In the genomic region with DNA sequence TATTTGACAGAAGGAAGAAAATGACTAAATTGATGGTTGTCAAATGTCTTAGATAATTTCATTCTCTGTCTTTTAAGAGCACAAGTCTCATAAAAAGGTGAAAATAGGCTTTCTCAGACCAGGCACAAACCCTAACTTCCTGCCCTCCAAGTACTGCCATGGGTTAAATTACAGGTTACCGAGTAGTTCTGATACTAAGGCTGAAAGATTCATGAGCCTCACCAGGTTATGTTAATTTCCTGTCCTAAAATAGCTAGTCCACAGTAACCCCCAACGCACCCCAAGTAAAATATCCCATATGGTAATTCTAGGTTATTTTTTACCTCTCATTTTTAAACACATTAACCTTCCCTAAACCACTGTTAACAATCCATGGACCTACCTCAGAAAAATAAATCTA, we compare ENCODE assay signal across 10 cellular contexts. TPM values are rescaled to one million over a fixed set of nuclear protein-coding genes. Genes with fewer than 3 reads are reported as not detected.
DNase-seq lines count a peak whose midpoint lies in the region; ATAC-seq, FAIRE-seq and TF ChIP-seq lines count a peak whose summit lies in the region.
"Had no signal": no experiment of that assay in that cellular context is flagged by ENCODE, and none has a peak within 500 bp of the region (broad histone marks: within the 10 kb centered on the region; RNA-seq: fewer than 3 reads in every experiment).

No MANE protein-coding gene starts in this region.

- peak overlapping the region; percentile 22 for H3K4me2 ChIP-seq in keratinocyte (ENCODE audit: control insufficient read depth, extremely low read depth, insufficient read depth, low read depth, low read length)

- H3K4me3 ChIP-seq in keratinocyte (ENCODE audit: control insufficient read depth in 2 of 3, extremely low read depth in 1 of 3, insufficient read depth in 2 of 3, low read depth in 1 of 3, low read length in 3 of 3): no peak overlapping the region

- H3K4me3 Mint-ChIP-seq in HFFc6: no peak overlapping the region

- H3K9me1 ChIP-seq in keratinocyte (ENCODE audit: control insufficient read depth, extremely low read depth, insufficient read depth, low read length): no peaks in the 10 kb centered on the region

- peaks cover 100% of the 10 kb centered on the region for H3K79me2 ChIP-seq in keratinocyte (ENCODE audit: control insufficient read depth, insufficient read depth, low read length)

- no peak overlapping the region for H3K27ac Mint-ChIP-seq in HFFc6

- peaks cover 28% of the 10 kb centered on the region for H3K36me3 Mint-ChIP-seq in HFFc6 (ENCODE audit: low read depth)

- H3K4me1 ChIP-seq in keratinocyte (ENCODE audit: control insufficient read depth, extremely low read depth, insufficient read depth, low read length): peaks cover 10% of the 10 kb centered on the region

- no peaks in the 10 kb centered on the region; the same call in 1 of the 2 replicates for H3K27me3 Mint-ChIP-seq in HFFc6 (ENCODE audit: insufficient read depth)

- ATAC-seq in GM18511 (IDR thresholded peaks at IDR 0.05; ENCODE audit: unreplicated experiment): peak; percentile 84
- peak; percentile 75 for ATAC-seq in GM21423 (IDR thresholded peaks at IDR 0.05; ENCODE audit: unreplicated experiment)
- peak; percentile 69 for ATAC-seq in HG03175 (IDR thresholded peaks at IDR 0.05; ENCODE audit: unreplicated experiment)

- TF ChIP-seq CTCF in keratinocyte (optimal IDR thresholded peaks at IDR 0.05 in 1 of 3, IDR thresholded peaks at IDR 0.05 in 1 of 3, conservative IDR thresholded peaks at IDR 0.05 in 1 of 3; ENCODE audit: extremely low read depth in 1 of 3, insufficient read depth in 2 of 3, low read length in 3 of 3) (no peak), HFFc6 (IDR thresholded peaks at IDR 0.05) (no peak)

- no peak overlapping the region for H3K27ac ChIP-seq in keratinocyte (ENCODE audit: control insufficient read depth, insufficient read depth, low read length)

- DNase-seq in keratinocyte (ENCODE audit: low read depth, low spot score) (no peak), glomerular visceral epithelial cell (ENCODE audit: extremely low spot score) (no peak), dedifferentiated amniotic fluid mesenchymal stem cell (ENCODE audit: extremely low spot score) (no peak), SKM-1 treated with dmso at 0.1 percent for 144 hours (lab: John Stamatoyannopoulos, UW; ENCODE audit: unreplicated experiment) (no peak), HFFc6 (no peak)
- DNase-seq: amniotic stem cell, NCI-H2171 treated with DMSO at 0.1 percent for 48 hours had no signal

- peak; percentile 68 for FAIRE-seq in keratinocyte (lab: Jason Lieb, UNC)

- H3K9me3 Mint-ChIP-seq in HFFc6: no peaks in the 10 kb centered on the region

- no peak overlapping the region for H3K9ac ChIP-seq in keratinocyte (ENCODE audit: control insufficient read depth, extremely low read depth, insufficient read depth, low read length)

- H3K9me3 ChIP-seq in keratinocyte (ENCODE audit: control insufficient read depth, low read depth, low read length): no peaks in the 10 kb centered on the region

- no peaks in the 10 kb centered on the region for H3K27me3 ChIP-seq in keratinocyte (ENCODE audit: control insufficient read depth, extremely low read depth, insufficient read depth, low read length)

- peaks cover 16% of the 10 kb centered on the region for H4K20me1 ChIP-seq in keratinocyte (ENCODE audit: control insufficient read depth, extremely low read depth, insufficient read depth, low read length)

- H3K36me3 ChIP-seq in keratinocyte (ENCODE audit: control insufficient read depth in 2 of 2, extremely low read depth in 1 of 2, insufficient read depth in 2 of 2, low read length in 2 of 2): no peaks in the 10 kb centered on the region

- H3K4me1 Mint-ChIP-seq in HFFc6 (ENCODE audit: low read depth): peaks cover 37% of the 10 kb centered on the region

- dilution Hi-C loops in keratinocyte (cut with MboI; ENCODE audit: extremely low pct_ligation_motif_present, low sequenced_read_pairs): no loop called here

- H2AFZ ChIP-seq in keratinocyte (ENCODE audit: control insufficient read depth, low read length): no peak overlapping the region

RNA-seq across cellular contexts. Expression of a gene that starts 42.0 kb away (rescaled TPM):
- polyA plus RNA-seq in keratinocyte: 62.0 to 73.3 TPM (median 68.5 TPM) in 3 replicates
- 10.7 TPM for polyA plus RNA-seq in keratinocyte (2011; ENCODE audit: low read depth)
- 44.5 and 70.9 TPM in 2 replicates for polyA plus RNA-seq in keratinocyte (2011; cell fraction: cytosol; rRNA removed)
- 52.7 and 60.1 TPM in 2 replicates for polyA plus RNA-seq in keratinocyte (2011; cell fraction: nucleus; rRNA removed)
- polyA plus RNA-seq in keratinocyte (2012; ENCODE audit: low replicate concordance): 33.2 and 50.8 TPM in 2 replicates
- polyA minus RNA-seq in keratinocyte: 122 to 165 TPM (median 142 TPM) in 3 replicates
- polyA minus RNA-seq in keratinocyte (2011; cell fraction: cytosol; rRNA and poly(A)+ RNA removed): 90.7 TPM
- 97.9 and 213 TPM in 2 replicates for polyA minus RNA-seq in keratinocyte (2011; cell fraction: nucleus; rRNA and poly(A)+ RNA removed)
- 10 to 100 TPM; 42.9 to 52.8 (median 49.6) TPM for total RNA-seq in HFFc6 (2021; fragmentation: NEBNext Ultra II Directional; extraction: Animal tissue kit (Norgen Biotek cat#: 25700))
